29 cellular contexts compared by ENCODE assay signal in the genomic region with DNA sequence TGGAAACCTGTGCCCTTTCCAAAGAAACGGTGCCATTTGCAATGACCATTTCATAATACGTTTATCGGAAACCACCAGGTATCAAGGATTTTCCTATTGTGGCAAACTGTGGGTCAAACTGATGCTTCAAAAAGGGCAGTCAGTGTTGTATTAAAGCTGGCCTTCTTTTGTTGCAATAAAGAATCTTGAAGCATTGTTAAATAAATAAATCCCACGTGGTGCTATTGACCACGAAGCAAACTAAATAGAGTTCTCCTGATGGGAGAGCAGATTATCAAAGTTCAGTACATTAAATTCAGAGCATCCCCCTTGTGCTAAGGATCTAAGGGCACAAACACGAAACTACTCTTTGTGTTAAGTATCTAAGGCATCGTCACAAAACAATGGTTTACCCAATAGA.
"Had no signal": no experiment of that assay in that cellular context is flagged by ENCODE, and none has a peak within 500 bp of the region (broad histone marks: within the 10 kb centered on the region; RNA-seq: fewer than 3 reads in every experiment).

No MANE protein-coding gene starts in this region.

- H3K4me3 Mint-ChIP-seq: naive thymus-derived CD8-positive, alpha-beta T cell; nephron; neural crest cell; stimulated activated naive B cell treated with anti-CD40 and anti-IgM and Interleukin-4, amounts not matched to agents 10 μg/mL and 1 μg/mL and 100 μg/mL, for 72 hours had no signal

- H3K27me3 Mint-ChIP-seq: naive thymus-derived CD8-positive, alpha-beta T cell; progenitor cell of endocrine pancreas; stimulated activated naive B cell treated with anti-CD40 and anti-IgM and Interleukin-4, amounts not matched to agents 10 μg/mL and 1 μg/mL and 100 μg/mL, for 72 hours had no signal

- ATAC-seq: left cardiac atrium; left lobe of liver; left ventricle myocardium superior; lower lobe of right lung; naive thymus-derived CD8-positive, alpha-beta T cell; right lobe of liver; stimulated activated naive B cell treated with anti-CD40 and anti-IgM and Interleukin-4, amounts not matched to agents 10 μg/mL and 1 μg/mL and 100 μg/mL, for 72 hours; stimulated activated naive CD8-positive, alpha-beta T cell treated with anti-CD3 and anti-CD28 coated beads, Interleukin-15, Interleukin-2, amounts not matched to agents 100 U/mL and 50 U/mL, for 24 hours; upper lobe of right lung had no signal

- H3K27me3 ChIP-seq: right atrium auricular region, right lobe of liver, stomach, testis, tibial artery, upper lobe of right lung had no signal

- H3K4me1 ChIP-seq: lower lobe of right lung, right atrium auricular region, right lobe of liver, stomach, testis, tibial artery, upper lobe of right lung had no signal

- H3K36me3 ChIP-seq: lower lobe of right lung, ovary, right atrium auricular region, right lobe of liver, stomach, tibial artery, upper lobe of right lung had no signal

- H3K9me3 Mint-ChIP-seq: nephron; neural crest cell; stimulated activated naive B cell treated with anti-CD40 and anti-IgM and Interleukin-4, amounts not matched to agents 10 μg/mL and 1 μg/mL and 100 μg/mL, for 72 hours had no signal

- H3K36me3 Mint-ChIP-seq: naive thymus-derived CD8-positive, alpha-beta T cell; stimulated activated naive B cell treated with anti-CD40 and anti-IgM and Interleukin-4, amounts not matched to agents 10 μg/mL and 1 μg/mL and 100 μg/mL, for 72 hours had no signal

- H3K27ac Mint-ChIP-seq: naive thymus-derived CD8-positive, alpha-beta T cell; nephron; progenitor cell of endocrine pancreas; stimulated activated naive B cell treated with anti-CD40 and anti-IgM and Interleukin-4, amounts not matched to agents 10 μg/mL and 1 μg/mL and 100 μg/mL, for 72 hours had no signal

- FAIRE-seq: keratinocyte, urothelium cell line had no signal

- H3K9me3 ChIP-seq: lower lobe of right lung, ovary, right atrium auricular region, stomach, testis, tibial artery, upper lobe of right lung had no signal

- H3K4me1 Mint-ChIP-seq: naive thymus-derived CD8-positive, alpha-beta T cell; neural crest cell; stimulated activated naive B cell treated with anti-CD40 and anti-IgM and Interleukin-4, amounts not matched to agents 10 μg/mL and 1 μg/mL and 100 μg/mL, for 72 hours had no signal

- DNase-seq: hippocampal formation; kidney glomerular epithelial cell; left cardiac atrium; left ventricle myocardium superior; lower lobe of right lung; mammary epithelial cell; mesenchymal stem cell; naive thymus-derived CD8-positive, alpha-beta T cell; ovary; right lobe of liver; stimulated activated CD4-positive, alpha-beta T cell treated with anti-CD3 and anti-CD28 coated beads, Interleukin-12 subunit alpha, Interleukin-12 subunit beta, amount 100 ng/mL, for 4 hours; stimulated activated CD4-positive, alpha-beta T cell treated with anti-CD3 and anti-CD28 coated beads, Interleukin-15, amount 100 ng/mL, for 24 hours; stimulated activated CD4-positive, alpha-beta T cell treated with anti-CD3 and anti-CD28 coated beads, Interleukin-2, amount 100 ng/mL, for 24 hours; stimulated activated CD4-positive, alpha-beta T cell treated with anti-CD3 and anti-CD28 coated beads, Interleukin-4, amount 100 ng/mL, for 1 hour; stimulated activated naive B cell treated with anti-CD40 and anti-IgM and Interleukin-4, amounts not matched to agents 10 μg/mL and 1 μg/mL and 100 μg/mL, for 72 hours; stimulated activated naive CD8-positive, alpha-beta T cell treated with anti-CD3 and anti-CD28 coated beads, Interleukin-15, Interleukin-2, amounts not matched to agents 100 U/mL and 50 U/mL, for 24 hours; stomach; testis; tibial artery; trophoblast cell; upper lobe of right lung had no signal

- H3K4me3 ChIP-seq: lower lobe of right lung, ovary, right atrium auricular region, right lobe of liver, skin epidermis, stomach, testis, tibial artery, upper lobe of right lung had no signal

- H3K27ac ChIP-seq: lower lobe of right lung, ovary, right atrium auricular region, right lobe of liver, skin epidermis, stomach, testis, tibial artery, upper lobe of right lung had no signal
